ENCODE assay signal across 1 cellular context in the genomic region with DNA sequence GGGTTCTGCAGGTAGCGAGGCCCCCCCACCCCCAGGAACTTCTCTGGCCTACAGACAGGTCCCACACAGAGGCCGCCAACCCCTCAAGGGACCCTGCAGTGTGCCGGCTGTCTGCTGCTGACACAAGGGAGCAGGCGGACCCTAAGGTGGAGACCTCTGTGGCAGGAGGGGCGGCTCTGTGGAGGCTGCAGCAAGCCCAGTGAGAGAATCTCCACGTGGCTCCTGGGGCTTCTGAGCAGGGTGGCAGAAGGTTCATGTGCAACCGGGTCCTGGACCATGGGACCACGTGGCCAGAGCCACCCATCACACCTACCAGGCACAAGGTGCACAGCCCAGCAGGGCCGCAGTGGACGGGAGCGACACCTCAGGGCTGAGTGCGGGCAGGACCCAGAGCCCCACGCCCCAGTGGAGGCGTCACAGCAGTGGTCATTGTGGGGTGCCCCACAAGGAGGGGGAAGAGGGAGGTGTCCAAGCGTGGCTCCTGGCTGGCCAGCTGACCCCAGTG.
TF ChIP-seq lines count a peak whose summit lies in the region.

No MANE protein-coding gene starts in this region.

TF ChIP-seq in HepG2, 621 proteins besides CTCF, POLR2A, EP300 and RAD21 (continued from another document):
- TF ChIP-seq, protein P1, sequence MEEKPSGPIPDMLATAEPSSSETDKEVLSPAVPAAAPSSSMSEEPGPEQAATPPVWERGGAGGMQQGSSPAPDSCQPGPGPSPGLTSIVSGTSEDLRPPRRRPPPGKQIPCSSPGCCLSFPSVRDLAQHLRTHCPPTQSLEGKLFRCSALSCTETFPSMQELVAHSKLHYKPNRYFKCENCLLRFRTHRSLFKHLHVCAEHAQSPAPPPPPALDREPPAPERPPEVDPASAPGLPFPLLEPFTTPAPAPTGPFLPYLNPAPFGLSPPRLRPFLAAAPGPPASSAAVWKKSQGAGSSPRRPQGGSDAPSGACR (CRISPR knock-in tag; IDR thresholded peaks at IDR 0.05), result no peak
- no peak for TF ChIP-seq ZNF230 (CRISPR knock-in tag; IDR thresholded peaks at IDR 0.05)
- TF ChIP-seq ZFP37 (CRISPR knock-in tag; IDR thresholded peaks at IDR 0.05; ENCODE audit: borderline replicate concordance), result no peak
- TF ChIP-seq, protein P2, sequence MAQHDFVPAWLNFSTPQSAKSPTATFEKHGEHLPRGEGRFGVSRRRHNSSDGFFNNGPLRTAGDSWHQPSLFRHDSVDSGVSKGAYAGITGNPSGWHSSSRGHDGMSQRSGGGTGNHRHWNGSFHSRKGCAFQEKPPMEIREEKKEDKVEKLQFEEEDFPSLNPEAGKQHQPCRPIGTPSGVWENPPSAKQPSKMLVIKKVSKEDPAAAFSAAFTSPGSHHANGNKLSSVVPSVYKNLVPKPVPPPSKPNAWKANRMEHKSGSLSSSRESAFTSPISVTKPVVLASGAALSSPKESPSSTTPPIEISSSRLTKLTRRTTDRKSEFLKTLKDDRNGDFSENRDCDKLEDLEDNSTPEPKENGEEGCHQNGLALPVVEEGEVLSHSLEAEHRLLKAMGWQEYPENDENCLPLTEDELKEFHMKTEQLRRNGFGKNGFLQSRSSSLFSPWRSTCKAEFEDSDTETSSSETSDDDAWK (CRISPR knock-in tag; IDR thresholded peaks at IDR 0.05), result no peak
